23 cellular contexts compared by ENCODE assay signal in the genomic region with DNA sequence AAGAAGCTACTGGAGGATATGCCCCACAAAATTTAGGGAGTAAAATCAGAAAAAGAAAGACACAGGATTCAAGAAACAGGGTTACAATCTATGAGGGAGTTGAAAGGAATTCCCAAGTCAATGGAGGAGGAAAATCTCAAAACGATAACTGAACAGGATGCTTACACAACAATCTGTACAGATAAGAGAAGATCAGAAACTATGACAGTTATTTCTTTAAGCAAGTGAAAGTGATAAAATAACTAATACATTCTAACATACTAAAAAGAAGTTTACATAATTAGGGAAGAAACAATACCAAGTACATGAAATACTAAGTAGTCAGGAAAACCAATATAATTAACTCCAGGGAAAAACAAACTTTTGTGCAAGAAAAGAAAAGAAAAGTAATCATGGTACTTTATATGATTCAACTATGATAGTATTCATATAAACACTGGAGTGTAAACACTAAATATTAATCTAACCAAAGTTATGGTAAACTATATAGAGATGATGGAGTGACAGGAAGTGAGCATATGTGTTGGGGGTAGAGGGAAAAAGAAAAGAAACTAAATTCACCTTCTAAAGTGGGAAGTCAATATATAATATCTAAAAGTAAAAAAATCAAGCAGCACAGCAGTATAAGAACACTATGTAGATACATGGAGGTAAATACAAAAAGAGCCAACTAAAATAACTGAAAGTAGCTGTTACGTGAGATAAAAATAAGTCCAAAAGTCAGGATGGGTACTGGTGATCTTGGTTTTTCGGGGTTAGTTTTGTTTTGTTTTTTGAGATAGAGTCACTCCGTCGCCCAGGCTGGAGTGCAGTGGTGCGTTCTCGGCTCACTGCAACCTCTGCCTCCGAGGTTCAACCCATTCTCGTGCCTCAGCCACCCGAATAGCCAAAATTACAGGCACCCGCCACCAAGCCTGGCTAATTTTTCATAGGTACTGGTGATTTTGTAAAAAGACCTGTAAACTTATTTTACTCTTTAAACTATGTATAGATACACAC.
"Had no signal": no experiment of that assay in that cellular context is flagged by ENCODE, and none has a peak within 500 bp of the region (broad histone marks: within the 10 kb centered on the region; RNA-seq: fewer than 3 reads in every experiment).

No MANE protein-coding gene starts in this region.

- DNase-seq: hippocampal formation; kidney glomerular epithelial cell; left cardiac atrium; lower lobe of right lung; mammary epithelial cell; mesenchymal stem cell; naive thymus-derived CD8-positive, alpha-beta T cell; nucleus accumbens; pancreas; retina; right cardiac atrium; stimulated activated CD4-positive, alpha-beta T cell treated with anti-CD3 and anti-CD28 coated beads, Interleukin-12 subunit alpha, Interleukin-12 subunit beta, amount 100 ng/mL, for 4 hours; stimulated activated CD4-positive, alpha-beta T cell treated with anti-CD3 and anti-CD28 coated beads, Interleukin-15, amount 100 ng/mL, for 24 hours; stimulated activated CD4-positive, alpha-beta T cell treated with anti-CD3 and anti-CD28 coated beads, Interleukin-2, amount 100 ng/mL, for 24 hours; stimulated activated CD4-positive, alpha-beta T cell treated with anti-CD3 and anti-CD28 coated beads, Interleukin-4, amount 100 ng/mL, for 1 hour; stimulated activated naive B cell treated with anti-CD40 and anti-IgM and Interleukin-4, amounts not matched to agents 10 μg/mL and 1 μg/mL and 100 μg/mL, for 72 hours; stimulated activated naive CD8-positive, alpha-beta T cell treated with anti-CD3 and anti-CD28 coated beads, Interleukin-15, Interleukin-2, amounts not matched to agents 100 U/mL and 50 U/mL, for 24 hours; stomach; tibial artery; trophoblast cell; upper lobe of right lung had no signal

- ATAC-seq: left cardiac atrium; left lobe of liver; lower lobe of right lung; naive thymus-derived CD8-positive, alpha-beta T cell; pancreas; right cardiac atrium; sciatic nerve; stimulated activated naive B cell treated with anti-CD40 and anti-IgM and Interleukin-4, amounts not matched to agents 10 μg/mL and 1 μg/mL and 100 μg/mL, for 72 hours; stimulated activated naive CD8-positive, alpha-beta T cell treated with anti-CD3 and anti-CD28 coated beads, Interleukin-15, Interleukin-2, amounts not matched to agents 100 U/mL and 50 U/mL, for 24 hours; upper lobe of right lung had no signal
